In the genomic region with DNA sequence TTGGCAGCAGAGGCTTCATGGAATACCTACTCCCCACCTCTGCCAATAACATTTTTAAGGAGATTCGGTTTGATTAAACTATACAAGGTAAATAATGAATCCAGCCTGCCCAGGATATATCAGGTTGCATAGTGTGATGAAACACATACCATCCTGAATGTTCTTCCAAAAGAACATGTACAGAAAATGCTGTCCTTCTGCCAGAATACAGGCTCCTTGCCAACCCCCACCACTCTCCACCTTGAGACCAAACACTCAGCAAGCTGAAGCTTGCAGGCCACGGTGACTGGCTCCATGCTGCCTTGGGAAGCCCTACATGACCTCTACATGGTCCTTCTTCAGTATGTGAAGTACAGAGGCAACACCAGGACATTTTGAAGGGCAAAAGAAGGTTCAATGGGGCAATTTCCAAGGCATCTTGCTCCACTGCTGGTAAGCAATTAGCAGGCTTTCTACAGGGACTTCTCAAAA, we compare ENCODE assay signal across 12 cellular contexts.
DNase-seq lines count a peak whose midpoint lies in the region; ATAC-seq and TF ChIP-seq lines count a peak whose summit lies in the region.
"Had no signal": no experiment of that assay in that cellular context is flagged by ENCODE, and none has a peak within 500 bp of the region (broad histone marks: within the 10 kb centered on the region; RNA-seq: fewer than 3 reads in every experiment).

No MANE protein-coding gene starts in this region.

- H3K36me3 ChIP-seq in prostate gland, result no peaks in the 10 kb centered on the region
- H3K36me3 ChIP-seq: tibial nerve had no signal

- H3K27ac ChIP-seq in prostate gland, result peak overlapping the region; percentile 81 to 84

- whole genome bisulfite sequencing in prostate gland, result 16% methylated on average over 2 of the region's 2 CpGs

- H3K27me3 ChIP-seq in prostate gland (replicated peaks; ENCODE audit: insufficient read depth), result no peaks in the 10 kb centered on the region
- H3K27me3 ChIP-seq: body of pancreas, tibial nerve had no signal

- no peaks in the 10 kb centered on the region for H3K9me3 ChIP-seq in prostate gland
- H3K9me3 ChIP-seq: body of pancreas, tibial nerve had no signal

- TF ChIP-seq CTCF in choroid plexus epithelial cell (conservative IDR thresholded peaks at IDR 0.05; ENCODE audit: low read depth, low read length) (no peak), prostate gland (IDR thresholded peaks at IDR 0.05) (no peak)

- peaks cover 16% of the 10 kb centered on the region for H3K4me1 ChIP-seq in prostate gland (replicated peaks)

- intact Hi-C loops in prostate gland (cut with DNase I), result loop anchor here (5.0 kb wide), 1 partner anchor 39 kb away; no protein-coding TSS in a partner anchor

- DNase-seq in HCEC 1CT, result peak; percentile 13
- DNase-seq in NCI-H2196 (lab: John Stamatoyannopoulos, UW; ENCODE audit: unreplicated experiment), result peak; percentile 42
- peak; percentile 71 for DNase-seq in choroid plexus epithelial cell (ENCODE audit: low read depth)
- DNase-seq in prostate gland (ENCODE audit: low spot score), result peak; percentile 91
- DNase-seq in NCI-H524 treated with DMSO at 0.1 percent for 48 hours (lab: John Stamatoyannopoulos, UW), result no peak
- no peak for DNase-seq in NCI-H345 (lab: John Stamatoyannopoulos, UW)
- no peak for DNase-seq in stimulated activated CD4-positive, alpha-beta T cell treated with anti-CD3 and anti-CD28 coated beads, Interleukin-15, amount 100 ng/mL, for 24 hours
- DNase-seq: CD4-positive, alpha-beta T cell; RPMI8226 had no signal

- no peak for TF ChIP-seq POLR2A in prostate gland (IDR thresholded peaks at IDR 0.05)

- no peak for ATAC-seq in GM21367 (IDR thresholded peaks at IDR 0.05; ENCODE audit: unreplicated experiment)
- ATAC-seq: body of pancreas had no signal

- H3K4me3 ChIP-seq in choroid plexus epithelial cell (ENCODE audit: low read depth, low read length) (no peak overlapping the region), prostate gland (no peak overlapping the region)
- H3K4me3 ChIP-seq: body of pancreas, tibial nerve had no signal

Comparison
In these comparisons a context has a peak if more than half of its experiments do, and no peak if none do; other contexts are left out.
1. DNase-seq: peak in HCEC 1CT (single experiment), NCI-H2196 (single experiment), choroid plexus epithelial cell (single experiment) and prostate gland (single experiment); none in NCI-H524 treated with DMSO at 0.1 percent for 48 hours (single experiment), NCI-H345 (single experiment) and stimulated activated CD4-positive, alpha-beta T cell treated with anti-CD3 and anti-CD28 coated beads, Interleukin-15, amount 100 ng/mL, for 24 hours (single experiment).